In the genomic region with DNA sequence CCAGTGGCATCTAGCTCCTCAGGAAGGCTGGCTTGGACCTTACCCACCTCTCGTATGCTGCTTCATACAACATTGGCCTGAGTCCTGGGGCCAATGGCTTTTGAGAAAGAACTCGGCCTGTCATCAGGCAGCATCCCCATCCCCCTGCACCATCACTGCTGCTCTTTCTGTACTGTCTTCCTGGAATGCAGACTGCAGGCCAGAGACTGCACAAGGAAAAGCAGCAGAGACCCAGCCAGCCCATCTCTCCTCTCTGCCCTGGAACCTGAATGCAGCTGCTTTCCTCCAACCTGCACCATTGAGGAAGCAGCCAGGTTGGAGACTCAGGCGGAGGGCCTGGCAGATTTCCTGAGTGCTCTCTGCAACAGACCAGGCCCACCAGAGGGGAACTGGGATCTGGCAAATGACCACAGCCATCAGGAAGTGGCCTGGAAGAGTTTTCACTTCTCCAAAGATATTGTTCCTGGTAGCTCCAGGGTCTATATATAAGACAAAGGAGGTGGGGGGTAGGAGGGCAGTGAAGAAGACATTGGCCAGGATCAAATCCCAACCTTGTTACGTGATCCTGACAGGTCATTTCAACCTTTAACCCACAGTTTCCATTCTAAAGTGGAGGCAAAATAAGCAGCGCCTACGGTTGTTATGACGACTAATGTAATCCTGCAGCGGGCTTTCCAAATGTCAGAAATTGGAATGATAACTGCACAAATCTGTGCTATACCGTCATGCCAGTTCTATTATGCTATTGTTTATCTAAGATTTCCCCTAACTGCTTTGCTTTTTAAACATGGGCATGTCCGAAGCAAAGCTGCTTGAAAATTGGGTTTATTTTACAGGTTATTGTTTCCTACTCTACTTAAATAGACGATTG, we compare ENCODE assay signal across 19 cellular contexts. TPM values are rescaled to one million over a fixed set of nuclear protein-coding genes. Genes with fewer than 3 reads are reported as not detected.
A peak's percentile ranks its signal among the peaks of the same experiment; 100 is the strongest.
DNase-seq lines count a peak whose midpoint lies in the region; ATAC-seq, FAIRE-seq and TF ChIP-seq lines count a peak whose summit lies in the region.
"Had no signal": no experiment of that assay in that cellular context is flagged by ENCODE, and none has a peak within 500 bp of the region (broad histone marks: within the 10 kb centered on the region; RNA-seq: fewer than 3 reads in every experiment).

No MANE protein-coding gene starts in this region.

- DNase-seq in Ammon's horn (ENCODE audit: low spot score) (peak; percentile 30), K562 (ENCODE audit: extremely low read depth in 1 of 4, low spot score in 3 of 4) (no peak), HepG2 (ENCODE audit: low spot score) (no peak), COR-L47 (lab: John Stamatoyannopoulos, UW) (no peak), PC-9 (no peak), GM13977 (ENCODE audit: low spot score) (no peak)
- DNase-seq: activated effector memory CD4-positive, alpha-beta T cell treated with Interleukin-2 at 50 U/mL for 16 hours; amniotic stem cell; central memory CD4-positive, alpha-beta T cell; Karpas-422; NCI-H1694 treated with DMSO at 0.1 percent for 48 hours; OCI-M1; right cardiac atrium; stimulated activated CD4-positive, alpha-beta T cell treated with anti-CD3 and anti-CD28 coated beads, Interleukin-1b, Interleukin-23, amount 100 ng/mL, for 48 hours; T1000; uterus had no signal

- H3K79me2 ChIP-seq in Loucy (ENCODE audit: insufficient read depth, low read length) (no peaks in the 10 kb centered on the region), K562 (ENCODE audit: control insufficient read depth, insufficient read depth, low read length) (no peaks in the 10 kb centered on the region), HepG2 (ENCODE audit: insufficient read depth, low read length) (no peaks in the 10 kb centered on the region), PC-9 (ENCODE audit: low read depth) (no peaks in the 10 kb centered on the region)

- ATAC-seq in K562 (no peak), HepG2 (peak; percentile 20; the same call in 2 of the 3 replicates), GM21786 (IDR thresholded peaks at IDR 0.05; ENCODE audit: unreplicated experiment) (no peak)
- ATAC-seq: right cardiac atrium had no signal

- peak overlapping the region; percentile 72; the same call in 1 of the 2 replicates for H2AFZ ChIP-seq in Loucy (ENCODE audit: low read length)
- H2AFZ ChIP-seq in K562 (ENCODE audit: low read depth, low read length) = 0 out of 2 replicates have a peak overlapping the region, but pooled peaks have one; percentile 16
- no peak overlapping the region for H2AFZ ChIP-seq in HepG2 (ENCODE audit: low read length)
- no peak overlapping the region for H2AFZ ChIP-seq in PC-9

- no peak overlapping the region for H3K27ac ChIP-seq in K562 (ENCODE audit: extremely low read depth, low read depth, low read length)
- no peak overlapping the region for H3K27ac ChIP-seq in HepG2 (ENCODE audit: extremely low read length, insufficient read depth, low read length)
- no peak overlapping the region for H3K27ac ChIP-seq in PC-9
- H3K27ac ChIP-seq: uterus had no signal

- intact Hi-C loops in K562 (cut with micrococcal nuclease) (no loop called here), HepG2 (cut with micrococcal nuclease; ENCODE audit: unreplicated experiment) (no loop called here), PC-9 (cut with micrococcal nuclease; ENCODE audit: unreplicated experiment) (no loop called here)

- H3K27me3 ChIP-seq in Loucy (ENCODE audit: insufficient read depth, low read length, poor library complexity, severe bottlenecking) = no peaks in the 10 kb centered on the region
- H3K27me3 ChIP-seq in K562 (ENCODE audit: control insufficient read depth in 2 of 2, insufficient read depth in 2 of 2, low read length in 2 of 2) = no peaks in the 10 kb centered on the region
- peaks cover 2 to 9% of the 10 kb centered on the region in 2 experiments; a peak in 1 of 5 replicates for H3K27me3 ChIP-seq in HepG2 (ENCODE audit: control insufficient read depth in 1 of 2, insufficient read depth in 2 of 2, low read length in 2 of 2)
- H3K27me3 ChIP-seq in PC-9 (ENCODE audit: insufficient read depth, low read depth) = no peaks in the 10 kb centered on the region
- H3K27me3 ChIP-seq: uterus had no signal

- TF ChIP-seq RAD21 in K562 (CRISPR knock-in tag; conservative IDR thresholded peaks at IDR 0.05 in 1 of 2, IDR thresholded peaks at IDR 0.05 in 1 of 2) = no peak
- TF ChIP-seq RAD21 in HepG2 (CRISPR knock-in tag; IDR thresholded peaks at IDR 0.05) = no peak

- H3K36me3 ChIP-seq in Loucy (ENCODE audit: insufficient read depth, low read length) (no peaks in the 10 kb centered on the region), K562 (ENCODE audit: control insufficient read depth, insufficient read depth, low read length) (no peaks in the 10 kb centered on the region), HepG2 (replicated peaks in 1 of 2; ENCODE audit: control insufficient read depth in 1 of 2, insufficient read depth in 2 of 2, low read length in 2 of 2) (no peaks in the 10 kb centered on the region), PC-9 (ENCODE audit: low read depth) (no peaks in the 10 kb centered on the region)
- H3K36me3 ChIP-seq: uterus had no signal

- TF ChIP-seq POLR2A in K562 (conservative IDR thresholded peaks at IDR 0.05) (no peak), HepG2 (IDR thresholded peaks at IDR 0.05; ENCODE audit: insufficient read depth in 1 of 2, low read depth in 2 of 2, low read length in 2 of 2) (no peak)

- H3K4me2 ChIP-seq in Loucy (ENCODE audit: low read depth, low read length, poor library complexity, severe bottlenecking) = no peak overlapping the region
- H3K4me2 ChIP-seq in K562 (ENCODE audit: insufficient read depth, low read length) = no peak overlapping the region
- no peak overlapping the region for H3K4me2 ChIP-seq in HepG2 (ENCODE audit: low read depth, low read length)
- no peak overlapping the region for H3K4me2 ChIP-seq in PC-9

- H4K20me1 ChIP-seq in Loucy (ENCODE audit: insufficient read depth, low read length, poor library complexity, severe bottlenecking) (no peaks in the 10 kb centered on the region), K562 (replicated peaks; ENCODE audit: control insufficient read depth, insufficient read depth, low read length) (no peaks in the 10 kb centered on the region), HepG2 (ENCODE audit: insufficient read depth, low read length) (no peaks in the 10 kb centered on the region), PC-9 (ENCODE audit: insufficient read depth) (no peaks in the 10 kb centered on the region)

- CTCF ChIA-PET in K562 (lab: Yijun Ruan, JAX; ENCODE audit: low intra/inter-chr PET ratio) = no interaction called here
- CTCF ChIA-PET in HepG2 (lab: Yijun Ruan, JAX; ENCODE audit: low intra/inter-chr PET ratio, low total read pairs) = no interaction called here
- CTCF ChIA-PET in PC-9 (lab: Charles Lee) = no interaction called here

- H3K4me1 ChIP-seq in Loucy (ENCODE audit: insufficient read depth, low read length, poor library complexity, severe bottlenecking) (no peaks in the 10 kb centered on the region), K562 (replicated peaks in 1 of 2; ENCODE audit: control insufficient read depth in 2 of 2, insufficient read depth in 2 of 2, low read length in 2 of 2) (no peaks in the 10 kb centered on the region; a peak in 1 of 5 replicates), HepG2 (ENCODE audit: insufficient read depth, low read length) (no peaks in the 10 kb centered on the region), PC-9 (replicated peaks; ENCODE audit: insufficient read depth) (no peaks in the 10 kb centered on the region)
- H3K4me1 ChIP-seq: uterus had no signal

- in situ Hi-C loops in K562 (cut with MboI) (no loop called here), HepG2 (cut with HindIII; ENCODE audit: extremely low pct_ligation_motif_present, low pct_unique_long_range_greater_than_20kb) (no loop called here), GM13977 (cut with MboI; ENCODE audit: low pct_unique_long_range_greater_than_20kb, low sequenced_read_pairs, unreplicated experiment) (no loop called here)

- 26% methylated on average over 11 of the region's 11 CpGs for WGBS in K562 (ENCODE audit: insufficient coverage, low coverage, missing lambda C conversion rate)
- WGBS in HepG2 (ENCODE audit: low lambda C conversion rate) = 41% methylated on average over 11 of the region's 11 CpGs

- POLR2A ChIA-PET in K562 (lab: Yijun Ruan, JAX) = no interaction called here
- POLR2A ChIA-PET in HepG2 (lab: Yijun Ruan, JAX) = interaction anchor here (1.0 kb wide), 1 partner anchor 21 kb away, joined by 4 read pairs; no protein-coding TSS in a partner anchor
- POLR2A ChIA-PET in PC-9 (lab: Charles Lee; ENCODE audit: unreplicated experiment) = interaction anchor here (0.6 kb wide), 1 partner anchor 20 kb away, joined by 5 read pairs; no protein-coding TSS in a partner anchor

- TF ChIP-seq EP300 in K562 (IDR thresholded peaks at IDR 0.05; ENCODE audit: low read length) = no peak
- TF ChIP-seq EP300 in HepG2 (IDR thresholded peaks at IDR 0.05; ENCODE audit: low read depth in 2 of 2, low read length in 2 of 2) = no peak
- no peak for TF ChIP-seq EP300 in HepG2 (CRISPR knock-in tag; IDR thresholded peaks at IDR 0.05; ENCODE audit: borderline replicate concordance)

- H3K4me3 ChIP-seq in Loucy (ENCODE audit: low read length, poor library complexity, severe bottlenecking) = no peak overlapping the region
- no peak overlapping the region for H3K4me3 ChIP-seq in K562
- H3K4me3 ChIP-seq in HepG2 (replicated peaks in 1 of 3; ENCODE audit: insufficient read depth in 1 of 3, low read depth in 2 of 3, low read length in 3 of 3) = no peak overlapping the region; a peak in 1 of 6 replicates
- no peak overlapping the region for H3K4me3 ChIP-seq in PC-9
- H3K4me3 ChIP-seq: uterus had no signal

- no peaks in the 10 kb centered on the region for H3K9me3 ChIP-seq in Loucy (ENCODE audit: insufficient read depth, low read depth, low read length)
- no peaks in the 10 kb centered on the region for H3K9me3 ChIP-seq in K562 (replicated peaks; ENCODE audit: control insufficient read depth, insufficient read depth, low read depth, low read length)
- no peaks in the 10 kb centered on the region for H3K9me3 ChIP-seq in HepG2 (ENCODE audit: low read length)
- no peaks in the 10 kb centered on the region for H3K9me3 ChIP-seq in PC-9 (ENCODE audit: insufficient read depth, low read depth)
- H3K9me3 ChIP-seq: uterus had no signal

- H3K9me1 ChIP-seq in K562 (ENCODE audit: control insufficient read depth, insufficient read depth, low read length) = no peaks in the 10 kb centered on the region

- FAIRE-seq in K562 (lab: Jason Lieb, UNC) = no peak
- no peak for FAIRE-seq in HepG2 (lab: Jason Lieb, UNC)
- FAIRE-seq: frontal cortex had no signal

- no TSS peak for BruUV-seq in K562 (replicated peaks; lab: Mats Ljungman, UMichigan)
- BruUV-seq in HepG2 (replicated peaks; lab: Mats Ljungman, UMichigan) = no TSS peak
- BruUV-seq in PC-9 (replicated peaks; lab: Mats Ljungman, UMichigan) = no TSS peak

- no peak overlapping the region for H3K9ac ChIP-seq in Loucy (ENCODE audit: low read depth, low read length, poor library complexity, severe bottlenecking)
- H3K9ac ChIP-seq in K562 (ENCODE audit: insufficient read depth in 1 of 2, low read depth in 2 of 2, low read length in 2 of 2) = no peak overlapping the region
- no peak overlapping the region for H3K9ac ChIP-seq in HepG2 (ENCODE audit: insufficient read depth, low read depth, low read length)

- H3K9me2 ChIP-seq in Loucy (replicated peaks; ENCODE audit: low read depth, low read length) (no peaks in the 10 kb centered on the region), PC-9 (ENCODE audit: insufficient read depth) (no peaks in the 10 kb centered on the region)

- H3F3A ChIP-seq in Loucy (ENCODE audit: low read depth) (no peaks in the 10 kb centered on the region), PC-9 (ENCODE audit: insufficient read depth, low read depth) (peaks cover 3% of the 10 kb centered on the region; the same call in 1 of the 2 replicates)

- TF ChIP-seq CTCF in Loucy (conservative IDR thresholded peaks at IDR 0.05; ENCODE audit: low read length) (no peak), K562 (IDR thresholded peaks at IDR 0.05 in 2 of 3, conservative IDR thresholded peaks at IDR 0.05 in 1 of 3; ENCODE audit: insufficient read depth in 2 of 3, low read depth in 1 of 3, low read length in 3 of 3) (no peak), HepG2 (CRISPR knock-in tag; IDR thresholded peaks at IDR 0.05) (no peak), PC-9 (conservative IDR thresholded peaks at IDR 0.05) (no peak), GM13977 (IDR thresholded peaks at IDR 0.05; ENCODE audit: extremely low read depth, insufficient read depth, missing control alignments) (no peak)

RNA-seq across cellular contexts. Expression of gene RAB7A, which starts 24.4 kb away (rescaled TPM):
- total RNA-seq in K562 (2011; cell fraction: chromatin; rRNA removed; ENCODE audit: low replicate concordance) = 37.7 and 69.3 TPM in 2 replicates
- 15.8 and 20.3 TPM in 2 replicates for total RNA-seq in K562 (2011; cell fraction: nucleolus; rRNA removed)
- 35.5 and 61.5 TPM in 2 replicates for total RNA-seq in K562 (2011; cell fraction: nucleoplasm; rRNA removed)
- 35.7 and 46.8 TPM in 2 replicates for total RNA-seq in K562 (2014; rRNA removed)
- total RNA-seq in K562 (2014; rRNA removed; fragmentation: Illumina TruSeq; extraction: Trizol) = 58.7 and 61.4 TPM in 2 replicates
- 72.8 and 74.4 TPM in 2 replicates for total RNA-seq in K562 (2015; rRNA removed; fragmentation: Illumina TruSeq; extraction: Trizol)
- 131 and 140 TPM in 2 replicates for total RNA-seq in K562 (2021)
- 151 and 204 TPM in 2 replicates for polyA plus RNA-seq in K562 (2011; rRNA removed)
- 130 and 165 TPM in 2 replicates for polyA plus RNA-seq in K562 (2011; cell fraction: cytosol; rRNA removed)
- polyA plus RNA-seq in K562 (2011; cell fraction: nucleus; rRNA removed) = 24.8 and 31.5 TPM in 2 replicates
- polyA plus RNA-seq in K562 (2012) = 140 and 180 TPM in 2 replicates
- 169 and 200 TPM in 2 replicates for polyA plus RNA-seq in K562 (2014; fragmentation: Illumina TruSeq; extraction: Trizol)
- 10 to 100 TPM; 30.9 to 36.1 TPM for polyA plus RNA-seq in K562 (2014; fragmentation: Nextera tagmentation; extraction: Ambion mirVana)
- 131 and 138 TPM in 2 replicates for polyA plus RNA-seq in K562 (2014; rRNA removed)
- polyA minus RNA-seq in K562 (2011; rRNA and poly(A)+ RNA removed) = 94.5 and 123 TPM in 2 replicates
- 78.5 and 84.5 TPM in 2 replicates for polyA minus RNA-seq in K562 (2011; cell fraction: cytosol; rRNA and poly(A)+ RNA removed)
- polyA minus RNA-seq in K562 (2011; cell fraction: nucleus; rRNA and poly(A)+ RNA removed) = 9.7 and 13.7 TPM in 2 replicates
- total RNA-seq in HepG2 (2016; rRNA removed; fragmentation: Illumina TruSeq; extraction: Trizol) = 26.5 and 49.0 TPM in 2 replicates
- total RNA-seq in HepG2 (2016; cell fraction: cytosol; rRNA removed; fragmentation: Illumina TruSeq; extraction: Trizol; ENCODE audit: low read depth) = 38.7 and 41.1 TPM in 2 replicates
- 28.3 and 46.8 TPM in 2 replicates for total RNA-seq in HepG2 (2016; cell fraction: insoluble cytoplasmic fraction; rRNA removed; fragmentation: Illumina TruSeq; extraction: Trizol)
- 17.9 and 21.7 TPM in 2 replicates for total RNA-seq in HepG2 (2016; cell fraction: membrane; rRNA removed; fragmentation: Illumina TruSeq; extraction: Trizol)
- 23.4 and 24.9 TPM in 2 replicates for total RNA-seq in HepG2 (2016; cell fraction: nucleus; rRNA removed; fragmentation: Illumina TruSeq; extraction: Trizol)
- polyA plus RNA-seq in HepG2 (2011; rRNA removed) = 151 and 182 TPM in 2 replicates
- 150 and 192 TPM in 2 replicates for polyA plus RNA-seq in HepG2 (2011; cell fraction: cytosol; rRNA removed)
- 22.3 and 35.1 TPM in 2 replicates for polyA plus RNA-seq in HepG2 (2011; cell fraction: nucleus; rRNA removed)
- polyA plus RNA-seq in HepG2 (2012) = 113 and 143 TPM in 2 replicates
- polyA plus RNA-seq in HepG2 (2016; cell fraction: cytosol; fragmentation: Illumina TruSeq; extraction: Trizol; ENCODE audit: low read depth) = 9.2 and 10.5 TPM in 2 replicates
- 212 and 261 TPM in 2 replicates for polyA plus RNA-seq in HepG2 (2016; cell fraction: insoluble cytoplasmic fraction; fragmentation: Illumina TruSeq; extraction: Trizol; ENCODE audit: low read depth)
- 28.1 and 31.8 TPM in 2 replicates for polyA plus RNA-seq in HepG2 (2016; cell fraction: membrane; fragmentation: Illumina TruSeq; extraction: Trizol; ENCODE audit: low read depth)
- 82.8 and 96.0 TPM in 2 replicates for polyA plus RNA-seq in HepG2 (2016; cell fraction: nucleus; fragmentation: Illumina TruSeq; extraction: Trizol; ENCODE audit: insufficient read depth, low read depth)
- 149 and 160 TPM in 2 replicates for polyA minus RNA-seq in HepG2 (2011; rRNA and poly(A)+ RNA removed; ENCODE audit: low replicate concordance)
- 58.7 and 72.0 TPM in 2 replicates for polyA minus RNA-seq in HepG2 (2011; cell fraction: cytosol; rRNA and poly(A)+ RNA removed)
- polyA minus RNA-seq in HepG2 (2011; cell fraction: nucleus; rRNA and poly(A)+ RNA removed) = 34.9 and 44.1 TPM in 2 replicates
- 197 and 319 TPM in 2 replicates for total RNA-seq in PC-9 (2021)

RNA-seq across cellular contexts. Expression of gene RPN1, which starts 51.0 kb away (rescaled TPM):
- 307 and 408 TPM in 2 replicates for total RNA-seq in K562 (2011; cell fraction: chromatin; rRNA removed; ENCODE audit: low replicate concordance)
- 556 and 558 TPM in 2 replicates for total RNA-seq in K562 (2011; cell fraction: nucleolus; rRNA removed)
- 513 and 556 TPM in 2 replicates for total RNA-seq in K562 (2011; cell fraction: nucleoplasm; rRNA removed)
- total RNA-seq in K562 (2014; rRNA removed) = 178 and 259 TPM in 2 replicates
- total RNA-seq in K562 (2014; rRNA removed; fragmentation: Illumina TruSeq; extraction: Trizol) = 145 and 148 TPM in 2 replicates
- total RNA-seq in K562 (2015; rRNA removed; fragmentation: Illumina TruSeq; extraction: Trizol) = 177 and 181 TPM in 2 replicates
- 145 and 157 TPM in 2 replicates for total RNA-seq in K562 (2021)
- 276 and 300 TPM in 2 replicates for polyA plus RNA-seq in K562 (2011; rRNA removed)
- polyA plus RNA-seq in K562 (2011; cell fraction: cytosol; rRNA removed) = 176 and 214 TPM in 2 replicates
- 75.2 and 102 TPM in 2 replicates for polyA plus RNA-seq in K562 (2011; cell fraction: nucleus; rRNA removed)
- polyA plus RNA-seq in K562 (2012) = 132 and 168 TPM in 2 replicates
- 149 and 168 TPM in 2 replicates for polyA plus RNA-seq in K562 (2014; fragmentation: Illumina TruSeq; extraction: Trizol)
- polyA plus RNA-seq in K562 (2014; fragmentation: Nextera tagmentation; extraction: Ambion mirVana) = 10 to 100 TPM; 39.5 to 58.4 TPM
- polyA plus RNA-seq in K562 (2014; rRNA removed) = 130 and 155 TPM in 2 replicates
- polyA minus RNA-seq in K562 (2011; rRNA and poly(A)+ RNA removed) = 336 and 376 TPM in 2 replicates
- polyA minus RNA-seq in K562 (2011; cell fraction: cytosol; rRNA and poly(A)+ RNA removed) = 146 and 148 TPM in 2 replicates
- 41.9 and 66.5 TPM in 2 replicates for polyA minus RNA-seq in K562 (2011; cell fraction: nucleus; rRNA and poly(A)+ RNA removed)
- total RNA-seq in HepG2 (2016; rRNA removed; fragmentation: Illumina TruSeq; extraction: Trizol) = 158 and 342 TPM in 2 replicates
- 95.2 and 99.3 TPM in 2 replicates for total RNA-seq in HepG2 (2016; cell fraction: cytosol; rRNA removed; fragmentation: Illumina TruSeq; extraction: Trizol; ENCODE audit: low read depth)
- 156 and 336 TPM in 2 replicates for total RNA-seq in HepG2 (2016; cell fraction: insoluble cytoplasmic fraction; rRNA removed; fragmentation: Illumina TruSeq; extraction: Trizol)
- total RNA-seq in HepG2 (2016; cell fraction: membrane; rRNA removed; fragmentation: Illumina TruSeq; extraction: Trizol) = 158 and 173 TPM in 2 replicates
- 246 and 283 TPM in 2 replicates for total RNA-seq in HepG2 (2016; cell fraction: nucleus; rRNA removed; fragmentation: Illumina TruSeq; extraction: Trizol)
- 243 and 290 TPM in 2 replicates for polyA plus RNA-seq in HepG2 (2011; rRNA removed)
- polyA plus RNA-seq in HepG2 (2011; cell fraction: cytosol; rRNA removed) = 241 and 251 TPM in 2 replicates
- 102 and 103 TPM in 2 replicates for polyA plus RNA-seq in HepG2 (2011; cell fraction: nucleus; rRNA removed)
- polyA plus RNA-seq in HepG2 (2012) = 136 and 184 TPM in 2 replicates
- 84.9 and 88.7 TPM in 2 replicates for polyA plus RNA-seq in HepG2 (2016; cell fraction: cytosol; fragmentation: Illumina TruSeq; extraction: Trizol; ENCODE audit: low read depth)
- polyA plus RNA-seq in HepG2 (2016; cell fraction: insoluble cytoplasmic fraction; fragmentation: Illumina TruSeq; extraction: Trizol; ENCODE audit: low read depth) = 124 and 131 TPM in 2 replicates
- 106 and 122 TPM in 2 replicates for polyA plus RNA-seq in HepG2 (2016; cell fraction: membrane; fragmentation: Illumina TruSeq; extraction: Trizol; ENCODE audit: low read depth)
- 289 and 294 TPM in 2 replicates for polyA plus RNA-seq in HepG2 (2016; cell fraction: nucleus; fragmentation: Illumina TruSeq; extraction: Trizol; ENCODE audit: insufficient read depth, low read depth)
- polyA minus RNA-seq in HepG2 (2011; rRNA and poly(A)+ RNA removed; ENCODE audit: low replicate concordance) = 467 and 766 TPM in 2 replicates
- 220 and 227 TPM in 2 replicates for polyA minus RNA-seq in HepG2 (2011; cell fraction: cytosol; rRNA and poly(A)+ RNA removed)
- polyA minus RNA-seq in HepG2 (2011; cell fraction: nucleus; rRNA and poly(A)+ RNA removed) = 116 and 127 TPM in 2 replicates
- total RNA-seq in PC-9 (2021) = 185 and 191 TPM in 2 replicates

Comparison
In these comparisons a context has a peak if more than half of its experiments do, and no peak if none do; other contexts are left out.
1. H2AFZ ChIP-seq: peak in Loucy (single experiment) and K562 (single experiment); none in HepG2 (single experiment) and PC-9 (single experiment).